ENCODE assay signal across 1 cellular context in the genomic region with DNA sequence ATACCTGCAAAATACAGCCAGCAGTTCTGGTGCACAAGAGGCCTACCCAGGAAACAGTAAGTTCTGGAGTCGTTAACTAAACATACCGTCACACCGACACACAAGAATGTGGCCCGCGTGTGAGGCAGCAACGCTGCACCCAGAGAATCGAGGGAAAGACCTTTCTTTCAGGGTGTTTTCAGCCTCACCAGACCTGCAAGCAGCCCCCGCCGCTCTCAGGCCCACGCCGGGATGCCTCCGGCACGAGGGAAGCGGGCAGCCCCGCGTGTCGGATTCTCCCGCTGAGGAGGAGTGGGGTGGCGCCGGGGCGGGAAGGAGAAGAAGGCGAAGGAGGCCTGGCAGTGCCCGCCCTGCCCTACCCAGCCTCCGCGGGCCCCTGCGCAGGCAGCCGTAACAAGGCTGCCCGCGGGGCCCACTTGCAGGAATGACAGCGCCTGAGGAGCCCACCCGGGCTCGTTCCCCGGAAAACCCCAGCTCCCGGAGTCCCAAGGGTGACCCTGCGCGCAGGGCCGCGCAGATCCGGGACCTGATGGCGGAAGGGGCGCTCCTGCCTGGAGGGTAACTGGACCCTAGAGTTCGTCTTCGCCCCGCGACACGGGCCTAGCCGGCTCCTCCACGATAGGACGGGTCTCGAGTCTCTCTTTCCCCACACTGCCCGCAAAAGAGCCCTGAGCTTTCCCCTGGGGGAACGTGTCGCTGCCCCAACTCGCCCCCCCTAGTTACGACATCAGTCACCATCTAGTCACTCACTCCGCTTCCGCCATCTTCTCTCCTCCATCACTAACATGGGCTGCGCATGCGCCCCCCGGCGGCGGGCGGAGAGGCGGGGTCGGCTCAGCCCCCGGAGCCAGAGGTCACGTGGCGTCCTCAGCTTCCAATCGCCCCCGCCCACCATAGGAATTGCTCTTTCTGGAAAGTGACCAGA.
A peak's percentile ranks its signal among the peaks of the same experiment; 100 is the strongest.
TF ChIP-seq lines count a peak whose summit lies in the region.

A gene with protein sequence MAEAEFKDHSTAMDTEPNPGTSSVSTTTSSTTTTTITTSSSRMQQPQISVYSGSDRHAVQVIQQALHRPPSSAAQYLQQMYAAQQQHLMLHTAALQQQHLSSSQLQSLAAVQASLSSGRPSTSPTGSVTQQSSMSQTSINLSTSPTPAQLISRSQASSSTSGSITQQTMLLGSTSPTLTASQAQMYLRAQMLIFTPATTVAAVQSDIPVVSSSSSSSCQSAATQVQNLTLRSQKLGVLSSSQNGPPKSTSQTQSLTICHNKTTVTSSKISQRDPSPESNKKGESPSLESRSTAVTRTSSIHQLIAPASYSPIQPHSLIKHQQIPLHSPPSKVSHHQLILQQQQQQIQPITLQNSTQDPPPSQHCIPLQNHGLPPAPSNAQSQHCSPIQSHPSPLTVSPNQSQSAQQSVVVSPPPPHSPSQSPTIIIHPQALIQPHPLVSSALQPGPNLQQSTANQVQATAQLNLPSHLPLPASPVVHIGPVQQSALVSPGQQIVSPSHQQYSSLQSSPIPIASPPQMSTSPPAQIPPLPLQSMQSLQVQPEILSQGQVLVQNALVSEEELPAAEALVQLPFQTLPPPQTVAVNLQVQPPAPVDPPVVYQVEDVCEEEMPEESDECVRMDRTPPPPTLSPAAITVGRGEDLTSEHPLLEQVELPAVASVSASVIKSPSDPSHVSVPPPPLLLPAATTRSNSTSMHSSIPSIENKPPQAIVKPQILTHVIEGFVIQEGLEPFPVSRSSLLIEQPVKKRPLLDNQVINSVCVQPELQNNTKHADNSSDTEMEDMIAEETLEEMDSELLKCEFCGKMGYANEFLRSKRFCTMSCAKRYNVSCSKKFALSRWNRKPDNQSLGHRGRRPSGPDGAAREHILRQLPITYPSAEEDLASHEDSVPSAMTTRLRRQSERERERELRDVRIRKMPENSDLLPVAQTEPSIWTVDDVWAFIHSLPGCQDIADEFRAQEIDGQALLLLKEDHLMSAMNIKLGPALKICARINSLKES (minus strand): TSS at position 782 of the 925 bp plus-strand sequence. CDS start 18 bp downstream, at position 764.

TF ChIP-seq in A549, 52 proteins besides CTCF, POLR2A, EP300 and RAD21 (continued from another document):
- TF ChIP-seq, protein P1, sequence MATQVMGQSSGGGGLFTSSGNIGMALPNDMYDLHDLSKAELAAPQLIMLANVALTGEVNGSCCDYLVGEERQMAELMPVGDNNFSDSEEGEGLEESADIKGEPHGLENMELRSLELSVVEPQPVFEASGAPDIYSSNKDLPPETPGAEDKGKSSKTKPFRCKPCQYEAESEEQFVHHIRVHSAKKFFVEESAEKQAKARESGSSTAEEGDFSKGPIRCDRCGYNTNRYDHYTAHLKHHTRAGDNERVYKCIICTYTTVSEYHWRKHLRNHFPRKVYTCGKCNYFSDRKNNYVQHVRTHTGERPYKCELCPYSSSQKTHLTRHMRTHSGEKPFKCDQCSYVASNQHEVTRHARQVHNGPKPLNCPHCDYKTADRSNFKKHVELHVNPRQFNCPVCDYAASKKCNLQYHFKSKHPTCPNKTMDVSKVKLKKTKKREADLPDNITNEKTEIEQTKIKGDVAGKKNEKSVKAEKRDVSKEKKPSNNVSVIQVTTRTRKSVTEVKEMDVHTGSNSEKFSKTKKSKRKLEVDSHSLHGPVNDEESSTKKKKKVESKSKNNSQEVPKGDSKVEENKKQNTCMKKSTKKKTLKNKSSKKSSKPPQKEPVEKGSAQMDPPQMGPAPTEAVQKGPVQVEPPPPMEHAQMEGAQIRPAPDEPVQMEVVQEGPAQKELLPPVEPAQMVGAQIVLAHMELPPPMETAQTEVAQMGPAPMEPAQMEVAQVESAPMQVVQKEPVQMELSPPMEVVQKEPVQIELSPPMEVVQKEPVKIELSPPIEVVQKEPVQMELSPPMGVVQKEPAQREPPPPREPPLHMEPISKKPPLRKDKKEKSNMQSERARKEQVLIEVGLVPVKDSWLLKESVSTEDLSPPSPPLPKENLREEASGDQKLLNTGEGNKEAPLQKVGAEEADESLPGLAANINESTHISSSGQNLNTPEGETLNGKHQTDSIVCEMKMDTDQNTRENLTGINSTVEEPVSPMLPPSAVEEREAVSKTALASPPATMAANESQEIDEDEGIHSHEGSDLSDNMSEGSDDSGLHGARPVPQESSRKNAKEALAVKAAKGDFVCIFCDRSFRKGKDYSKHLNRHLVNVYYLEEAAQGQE (IDR thresholded peaks at IDR 0.05), result no peak
- TF ChIP-seq PHF8 (IDR thresholded peaks at IDR 0.05; ENCODE audit: borderline replicate concordance, low read depth), result peak; percentile 88
- no peak for TF ChIP-seq SREBF2 (IDR thresholded peaks at IDR 0.05)
- no peak for TF ChIP-seq MAFK (IDR thresholded peaks at IDR 0.05; ENCODE audit: partially characterized antibody)
- peak; percentile 63; the same call in 1 of the 2 replicates for TF ChIP-seq MYC (IDR thresholded peaks at IDR 0.05; ENCODE audit: borderline replicate concordance, low read length)
- TF ChIP-seq, protein P2, sequence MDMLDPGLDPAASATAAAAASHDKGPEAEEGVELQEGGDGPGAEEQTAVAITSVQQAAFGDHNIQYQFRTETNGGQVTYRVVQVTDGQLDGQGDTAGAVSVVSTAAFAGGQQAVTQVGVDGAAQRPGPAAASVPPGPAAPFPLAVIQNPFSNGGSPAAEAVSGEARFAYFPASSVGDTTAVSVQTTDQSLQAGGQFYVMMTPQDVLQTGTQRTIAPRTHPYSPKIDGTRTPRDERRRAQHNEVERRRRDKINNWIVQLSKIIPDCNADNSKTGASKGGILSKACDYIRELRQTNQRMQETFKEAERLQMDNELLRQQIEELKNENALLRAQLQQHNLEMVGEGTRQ (IDR thresholded peaks at IDR 0.05), result peak; percentile 95
- peak; percentile 72 to 73; a peak in 3 of 5 replicates for TF ChIP-seq JUN (IDR thresholded peaks at IDR 0.05)
- TF ChIP-seq, protein P3, sequence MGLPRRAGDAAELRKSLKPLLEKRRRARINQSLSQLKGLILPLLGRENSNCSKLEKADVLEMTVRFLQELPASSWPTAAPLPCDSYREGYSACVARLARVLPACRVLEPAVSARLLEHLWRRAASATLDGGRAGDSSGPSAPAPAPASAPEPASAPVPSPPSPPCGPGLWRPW (IDR thresholded peaks at IDR 0.05), result no peak
- TF ChIP-seq HOXB5 (CRISPR knock-in tag; IDR thresholded peaks at IDR 0.05), result no peak
- TF ChIP-seq NFE2L2 (conservative IDR thresholded peaks at IDR 0.05; ENCODE audit: low read length), result no peak
- no peak for TF ChIP-seq HEYL (CRISPR knock-in tag; IDR thresholded peaks at IDR 0.05)
- TF ChIP-seq, protein P4, sequence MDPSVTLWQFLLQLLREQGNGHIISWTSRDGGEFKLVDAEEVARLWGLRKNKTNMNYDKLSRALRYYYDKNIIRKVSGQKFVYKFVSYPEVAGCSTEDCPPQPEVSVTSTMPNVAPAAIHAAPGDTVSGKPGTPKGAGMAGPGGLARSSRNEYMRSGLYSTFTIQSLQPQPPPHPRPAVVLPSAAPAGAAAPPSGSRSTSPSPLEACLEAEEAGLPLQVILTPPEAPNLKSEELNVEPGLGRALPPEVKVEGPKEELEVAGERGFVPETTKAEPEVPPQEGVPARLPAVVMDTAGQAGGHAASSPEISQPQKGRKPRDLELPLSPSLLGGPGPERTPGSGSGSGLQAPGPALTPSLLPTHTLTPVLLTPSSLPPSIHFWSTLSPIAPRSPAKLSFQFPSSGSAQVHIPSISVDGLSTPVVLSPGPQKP (IDR thresholded peaks at IDR 0.05; ENCODE audit: low read depth, low read length), result no peak
- TF ChIP-seq ZSCAN20 (CRISPR knock-in tag; IDR thresholded peaks at IDR 0.05), result no peak
- TF ChIP-seq ZNF302 (CRISPR knock-in tag; IDR thresholded peaks at IDR 0.05), result no peak
- no peak for TF ChIP-seq NPAS2 (CRISPR knock-in tag; IDR thresholded peaks at IDR 0.05; ENCODE audit: borderline replicate concordance)
- no peak for TF ChIP-seq ESRRA (IDR thresholded peaks at IDR 0.05; ENCODE audit: borderline replicate concordance, low read length)
- TF ChIP-seq RNF2 (IDR thresholded peaks at IDR 0.05; ENCODE audit: borderline replicate concordance, low read depth), result no peak
- no peak for TF ChIP-seq HOXA7 (CRISPR knock-in tag; IDR thresholded peaks at IDR 0.05)
- TF ChIP-seq, protein P5, sequence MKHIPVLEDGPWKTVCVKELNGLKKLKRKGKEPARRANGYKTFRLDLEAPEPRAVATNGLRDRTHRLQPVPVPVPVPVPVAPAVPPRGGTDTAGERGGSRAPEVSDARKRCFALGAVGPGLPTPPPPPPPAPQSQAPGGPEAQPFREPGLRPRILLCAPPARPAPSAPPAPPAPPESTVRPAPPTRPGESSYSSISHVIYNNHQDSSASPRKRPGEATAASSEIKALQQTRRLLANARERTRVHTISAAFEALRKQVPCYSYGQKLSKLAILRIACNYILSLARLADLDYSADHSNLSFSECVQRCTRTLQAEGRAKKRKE (CRISPR knock-in tag; IDR thresholded peaks at IDR 0.05; ENCODE audit: low read depth), result no peak
- TF ChIP-seq EHMT2 (IDR thresholded peaks at IDR 0.05; ENCODE audit: low read depth), result no peak
- TF ChIP-seq, protein P6, sequence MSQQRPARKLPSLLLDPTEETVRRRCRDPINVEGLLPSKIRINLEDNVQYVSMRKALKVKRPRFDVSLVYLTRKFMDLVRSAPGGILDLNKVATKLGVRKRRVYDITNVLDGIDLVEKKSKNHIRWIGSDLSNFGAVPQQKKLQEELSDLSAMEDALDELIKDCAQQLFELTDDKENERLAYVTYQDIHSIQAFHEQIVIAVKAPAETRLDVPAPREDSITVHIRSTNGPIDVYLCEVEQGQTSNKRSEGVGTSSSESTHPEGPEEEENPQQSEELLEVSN (IDR thresholded peaks at IDR 0.05; ENCODE audit: borderline replicate concordance, low read depth), result peak; percentile 77
- TF ChIP-seq, protein P7, sequence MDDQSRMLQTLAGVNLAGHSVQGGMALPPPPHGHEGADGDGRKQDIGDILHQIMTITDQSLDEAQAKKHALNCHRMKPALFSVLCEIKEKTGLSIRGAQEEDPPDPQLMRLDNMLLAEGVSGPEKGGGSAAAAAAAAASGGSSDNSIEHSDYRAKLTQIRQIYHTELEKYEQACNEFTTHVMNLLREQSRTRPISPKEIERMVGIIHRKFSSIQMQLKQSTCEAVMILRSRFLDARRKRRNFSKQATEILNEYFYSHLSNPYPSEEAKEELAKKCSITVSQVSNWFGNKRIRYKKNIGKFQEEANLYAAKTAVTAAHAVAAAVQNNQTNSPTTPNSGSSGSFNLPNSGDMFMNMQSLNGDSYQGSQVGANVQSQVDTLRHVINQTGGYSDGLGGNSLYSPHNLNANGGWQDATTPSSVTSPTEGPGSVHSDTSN (IDR thresholded peaks at IDR 0.05), result no peak
- TF ChIP-seq FOXS1 (CRISPR knock-in tag; IDR thresholded peaks at IDR 0.05), result no peak
- TF ChIP-seq SMC3 (IDR thresholded peaks at IDR 0.05), result no peak
- no peak for TF ChIP-seq EHF (CRISPR knock-in tag; IDR thresholded peaks at IDR 0.05)
- TF ChIP-seq ZC3H11A (IDR thresholded peaks at IDR 0.05), result no peak
- TF ChIP-seq, protein P8, sequence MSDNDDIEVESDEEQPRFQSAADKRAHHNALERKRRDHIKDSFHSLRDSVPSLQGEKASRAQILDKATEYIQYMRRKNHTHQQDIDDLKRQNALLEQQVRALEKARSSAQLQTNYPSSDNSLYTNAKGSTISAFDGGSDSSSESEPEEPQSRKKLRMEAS (IDR thresholded peaks at IDR 0.05), result peak; percentile 62; the same call in 1 of the 2 replicates
- TF ChIP-seq CHD4 (IDR thresholded peaks at IDR 0.05; ENCODE audit: borderline replicate concordance), result no peak
- no peak for TF ChIP-seq CHD2 (IDR thresholded peaks at IDR 0.05; ENCODE audit: low read length, partially characterized antibody)
- TF ChIP-seq, protein P9, sequence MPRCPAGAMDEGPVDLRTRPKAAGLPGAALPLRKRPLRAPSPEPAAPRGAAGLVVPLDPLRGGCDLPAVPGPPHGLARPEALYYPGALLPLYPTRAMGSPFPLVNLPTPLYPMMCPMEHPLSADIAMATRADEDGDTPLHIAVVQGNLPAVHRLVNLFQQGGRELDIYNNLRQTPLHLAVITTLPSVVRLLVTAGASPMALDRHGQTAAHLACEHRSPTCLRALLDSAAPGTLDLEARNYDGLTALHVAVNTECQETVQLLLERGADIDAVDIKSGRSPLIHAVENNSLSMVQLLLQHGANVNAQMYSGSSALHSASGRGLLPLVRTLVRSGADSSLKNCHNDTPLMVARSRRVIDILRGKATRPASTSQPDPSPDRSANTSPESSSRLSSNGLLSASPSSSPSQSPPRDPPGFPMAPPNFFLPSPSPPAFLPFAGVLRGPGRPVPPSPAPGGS (IDR thresholded peaks at IDR 0.05), result peak; percentile 83; the same call in 2 of the 3 replicates
- TF ChIP-seq RCOR1 (IDR thresholded peaks at IDR 0.05; ENCODE audit: low read depth, low read length), result no peak
- TF ChIP-seq MAZ (IDR thresholded peaks at IDR 0.05; ENCODE audit: borderline replicate concordance, low read depth, low read length), result no peak; the same call in 1 of the 2 replicates
- TF ChIP-seq HOXB13 (CRISPR knock-in tag; IDR thresholded peaks at IDR 0.05; ENCODE audit: low read depth), result no peak
- no peak for TF ChIP-seq POLR2AphosphoS2 (conservative IDR thresholded peaks at IDR 0.05; ENCODE audit: low read length)
- no peak for TF ChIP-seq RFX5 (IDR thresholded peaks at IDR 0.05)
- TF ChIP-seq TP53 (CRISPR knock-in tag; IDR thresholded peaks at IDR 0.05), result no peak
